Comparison of ENCODE assay signal across 19 cellular contexts in the genomic region with DNA sequence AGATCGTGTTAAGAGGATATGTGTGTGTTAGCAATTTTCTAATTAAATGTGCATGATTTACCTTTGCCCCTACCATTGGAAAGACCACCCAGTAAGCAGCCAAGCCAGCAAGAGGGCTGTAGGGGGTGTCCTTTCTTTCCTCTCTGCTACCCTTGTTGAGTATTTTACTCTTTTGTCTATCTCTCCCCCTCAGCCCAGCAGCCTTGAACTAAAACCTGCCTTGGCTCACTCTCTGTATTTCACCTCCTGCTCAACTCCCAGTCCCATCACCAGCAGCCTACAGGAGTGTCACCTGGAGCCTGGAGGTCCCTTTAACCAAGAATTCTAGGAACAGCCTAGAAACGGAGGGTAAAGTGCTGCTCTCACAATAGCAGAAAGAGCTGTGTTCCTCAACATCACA.
A peak's percentile ranks its signal among the peaks of the same experiment; 100 is the strongest.
DNase-seq lines count a peak whose midpoint lies in the region; ATAC-seq lines count a peak whose summit lies in the region.
"Had no signal": no experiment of that assay in that cellular context is flagged by ENCODE, and none has a peak within 500 bp of the region (broad histone marks: within the 10 kb centered on the region; RNA-seq: fewer than 3 reads in every experiment).

No MANE protein-coding gene starts in this region.

- H3K4me1 Mint-ChIP-seq in activated T-cell treated with anti-CD3 and anti-CD28 coated beads, Interleukin-2, amount 50 U/mL, for 72 hours (ENCODE audit: low read depth), result peaks cover 76% of the 10 kb centered on the region
- peaks cover 58% of the 10 kb centered on the region for H3K4me1 Mint-ChIP-seq in T-helper 17 cell
- peaks cover 57% of the 10 kb centered on the region for H3K4me1 Mint-ChIP-seq in stimulated activated memory B cell treated with anti-CD40 and anti-IgM and Interleukin-4, amounts not matched to agents 10 μg/mL and 1 μg/mL and 100 μg/mL, for 72 hours

- H3K9me3 Mint-ChIP-seq in activated T-cell treated with anti-CD3 and anti-CD28 coated beads, Interleukin-2, amount 50 U/mL, for 72 hours, result peaks cover 0 to 3% of the 10 kb centered on the region in 2 donors
- no peaks in the 10 kb centered on the region for H3K9me3 Mint-ChIP-seq in stimulated activated memory B cell treated with anti-CD40 and anti-IgM and Interleukin-4, amounts not matched to agents 10 μg/mL and 1 μg/mL and 100 μg/mL, for 72 hours

- no peaks in the 10 kb centered on the region for H3K27me3 Mint-ChIP-seq in activated T-cell treated with anti-CD3 and anti-CD28 coated beads, Interleukin-2, amount 50 U/mL, for 72 hours (ENCODE audit: low read depth)
- no peaks in the 10 kb centered on the region for H3K27me3 Mint-ChIP-seq in T-helper 17 cell
- H3K27me3 Mint-ChIP-seq in stimulated activated memory B cell treated with anti-CD40 and anti-IgM and Interleukin-4, amounts not matched to agents 10 μg/mL and 1 μg/mL and 100 μg/mL, for 72 hours, result no peaks in the 10 kb centered on the region

- no peak for DNase-seq in activated T-cell treated with anti-CD3 and anti-CD28 coated beads, Interleukin-2, amount 50 U/mL, for 72 hours
- DNase-seq in activated T-cell treated with anti-CD3 and anti-CD28 coated beads for 4 hours (no peak), T-helper 17 cell (no peak), iPS-NIHi7 (ENCODE audit: extremely low spot score) (peak; percentile 42)
- DNase-seq: 8988T; COR-L47; DMS153; KBM-7; NCI-H1694; NCI-H2107; NCI-H226; NCI-H69; NK-92 treated with Interleukin-12 subunit alpha and Interleukin-12 subunit beta, amount 100 ng/mL, for 24 hours; PC-9 had no signal

- H3K4me3 Mint-ChIP-seq in activated T-cell treated with anti-CD3 and anti-CD28 coated beads, Interleukin-2, amount 50 U/mL, for 72 hours, result no peak overlapping the region
- peak overlapping the region; percentile 57 for H3K4me3 Mint-ChIP-seq in T-helper 17 cell
- H3K4me3 Mint-ChIP-seq in stimulated activated memory B cell treated with anti-CD40 and anti-IgM and Interleukin-4, amounts not matched to agents 10 μg/mL and 1 μg/mL and 100 μg/mL, for 72 hours, result no peak overlapping the region

- H3K9me3 ChIP-seq in T-helper 17 cell (ENCODE audit: control insufficient read depth, low read length, poor library complexity, severe bottlenecking), result no peaks in the 10 kb centered on the region
- H3K9me3 ChIP-seq: BLaER1 had no signal

- peaks cover 2 to 9% of the 10 kb centered on the region in 2 donors for H3K36me3 Mint-ChIP-seq in activated T-cell treated with anti-CD3 and anti-CD28 coated beads, Interleukin-2, amount 50 U/mL, for 72 hours (ENCODE audit: insufficient read depth in 2 of 2)
- no peaks in the 10 kb centered on the region for H3K36me3 Mint-ChIP-seq in T-helper 17 cell (ENCODE audit: low read depth)
- peaks cover 6% of the 10 kb centered on the region for H3K36me3 Mint-ChIP-seq in stimulated activated memory B cell treated with anti-CD40 and anti-IgM and Interleukin-4, amounts not matched to agents 10 μg/mL and 1 μg/mL and 100 μg/mL, for 72 hours

- peak in 1 of 2 donors; percentile 18 for ATAC-seq in activated T-cell treated with anti-CD3 and anti-CD28 coated beads, Interleukin-2, amount 50 U/mL, for 72 hours (replicated peaks in 1 of 2)
- ATAC-seq in T-helper 17 cell (no peak), HG03442 (IDR thresholded peaks at IDR 0.05; ENCODE audit: unreplicated experiment) (no peak), HG02973 (IDR thresholded peaks at IDR 0.05; ENCODE audit: unreplicated experiment) (no peak), GM18909 (IDR thresholded peaks at IDR 0.05; ENCODE audit: poor library complexity, unreplicated experiment) (no peak)
- no peak for ATAC-seq in stimulated activated memory B cell treated with anti-CD40 and anti-IgM and Interleukin-4, amounts not matched to agents 10 μg/mL and 1 μg/mL and 100 μg/mL, for 72 hours

- H3K27ac Mint-ChIP-seq in activated T-cell treated with anti-CD3 and anti-CD28 coated beads, Interleukin-2, amount 50 U/mL, for 72 hours, result peak overlapping the region; percentile 28
- peak overlapping the region; percentile 99 for H3K27ac Mint-ChIP-seq in T-helper 17 cell
- H3K27ac Mint-ChIP-seq in stimulated activated memory B cell treated with anti-CD40 and anti-IgM and Interleukin-4, amounts not matched to agents 10 μg/mL and 1 μg/mL and 100 μg/mL, for 72 hours, result peak overlapping the region; percentile 67

Comparison
In these comparisons a context has a peak if more than half of its experiments do, and no peak if none do; other contexts are left out.
1. H3K27ac Mint-ChIP-seq: peak in every context shown above with its lines; median percentile 99 in T-helper 17 cell; 67 in stimulated activated memory B cell treated with anti-CD40 and anti-IgM and Interleukin-4, amounts not matched to agents 10 μg/mL and 1 μg/mL and 100 μg/mL, for 72 hours; 28 in activated T-cell treated with anti-CD3 and anti-CD28 coated beads, Interleukin-2, amount 50 U/mL, for 72 hours.